8 cellular contexts compared by ENCODE assay signal in the genomic region with DNA sequence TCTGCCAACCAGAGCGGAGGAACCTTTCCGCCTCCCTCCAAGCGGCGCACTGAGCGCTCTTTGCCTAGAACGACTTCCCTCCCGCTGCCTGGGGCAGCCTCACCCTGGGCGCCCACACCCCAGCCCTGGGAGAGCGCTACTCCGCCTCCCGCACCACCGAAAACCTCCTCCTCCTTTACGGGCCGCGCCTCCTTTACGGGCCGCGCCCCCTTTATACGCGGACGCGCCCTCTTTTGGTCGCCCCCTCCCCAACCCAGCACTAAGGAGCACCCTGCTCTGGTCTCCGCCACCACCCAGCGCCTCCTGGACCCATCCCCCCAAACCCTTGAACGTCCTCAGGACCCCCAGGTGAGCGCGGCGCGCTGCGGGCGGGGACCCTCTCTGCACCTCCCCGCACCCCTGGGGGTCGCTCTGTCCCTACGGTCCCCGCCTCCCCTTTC. TPM values are rescaled to one million over a fixed set of nuclear protein-coding genes. Genes with fewer than 3 reads are reported as not detected.
DNase-seq lines count a peak whose midpoint lies in the region; ATAC-seq, FAIRE-seq and TF ChIP-seq lines count a peak whose summit lies in the region.

No MANE protein-coding gene starts in this region.

- H3K36me3 Mint-ChIP-seq in effector memory CD8-positive, alpha-beta T cell (ENCODE audit: insufficient read depth) = no peaks in the 10 kb centered on the region

- peak overlapping the region; percentile 63 for H3K4me2 ChIP-seq in SU-DHL-6 (ENCODE audit: low read depth, low read length, poor library complexity, severe bottlenecking)

- no peaks in the 10 kb centered on the region for H3K9me2 ChIP-seq in SU-DHL-6 (replicated peaks; ENCODE audit: insufficient read depth, low read length)

- H3K4me3 Mint-ChIP-seq in effector memory CD8-positive, alpha-beta T cell = peak overlapping the region; percentile 87 to 90

- H3K36me3 ChIP-seq in SU-DHL-6 (ENCODE audit: low read length) = no peaks in the 10 kb centered on the region

- TF ChIP-seq CTCF in SU-DHL-6 (IDR thresholded peaks at IDR 0.05; ENCODE audit: insufficient read depth, low read length, poor library complexity, severe bottlenecking) (peak; percentile 10), omental fat pad (IDR thresholded peaks at IDR 0.05) (no peak)

- H3K79me2 ChIP-seq in SU-DHL-6 (ENCODE audit: insufficient read depth, low read length) = peaks cover 8% of the 10 kb centered on the region; the same call in 1 of the 2 replicates

- no peaks in the 10 kb centered on the region for H3K9me3 ChIP-seq in SU-DHL-6 (ENCODE audit: insufficient read depth, low read length)

- peaks cover 34 to 59% of the 10 kb centered on the region in 2 donors for H3K27me3 Mint-ChIP-seq in effector memory CD8-positive, alpha-beta T cell

- H3K9ac ChIP-seq in SU-DHL-6 (ENCODE audit: low read length) = peak overlapping the region; percentile 82

- H3K9me3 Mint-ChIP-seq in effector memory CD8-positive, alpha-beta T cell = no peaks in the 10 kb centered on the region

- H3F3A ChIP-seq in SU-DHL-6 (ENCODE audit: insufficient read depth) = 0 out of 2 replicates have a peak, but pooled peaks cover 5% of the 10 kb centered on the region

- no peaks in the 10 kb centered on the region for H4K20me1 ChIP-seq in SU-DHL-6 (ENCODE audit: low read depth, low read length)

- peak overlapping the region; percentile 65 for H3K4me3 ChIP-seq in SU-DHL-6 (ENCODE audit: insufficient read depth, low read length, poor library complexity, severe bottlenecking)

- ATAC-seq in effector memory CD8-positive, alpha-beta T cell (replicated peaks) = peak; percentile 64
- ATAC-seq in omental fat pad (ENCODE audit: low FRiP score) = peak; percentile 72
- no peak for ATAC-seq in HG03139 (IDR thresholded peaks at IDR 0.05; ENCODE audit: unreplicated experiment)
- ATAC-seq in HG03025 (IDR thresholded peaks at IDR 0.05; ENCODE audit: low FRiP score, unreplicated experiment) = no peak
- ATAC-seq in GM19467 (IDR thresholded peaks at IDR 0.05; ENCODE audit: unreplicated experiment) = no peak

- DNase-seq in HTR-8/SVneo (ENCODE audit: insufficient read length, low spot score) (no peak), omental fat pad (ENCODE audit: low spot score) (no peak), OCI-M2 (lab: John Stamatoyannopoulos, UW; ENCODE audit: unreplicated experiment) (no peak)
- no peak for DNase-seq in effector memory CD8-positive, alpha-beta T cell

- no peaks in the 10 kb centered on the region for H3K27me3 ChIP-seq in SU-DHL-6 (ENCODE audit: low read length)

- H3K27ac Mint-ChIP-seq in effector memory CD8-positive, alpha-beta T cell = peak overlapping the region in 1 of 2 donors; percentile 65

- peaks cover 14 to 17% of the 10 kb centered on the region in 2 donors for H3K4me1 Mint-ChIP-seq in effector memory CD8-positive, alpha-beta T cell (ENCODE audit: low read depth in 2 of 2)

- H2AFZ ChIP-seq in SU-DHL-6 (ENCODE audit: low read depth, low read length, severe bottlenecking) = peak overlapping the region; percentile 49

- peak overlapping the region; percentile 75 for H3K27ac ChIP-seq in SU-DHL-6 (ENCODE audit: low read depth, low read length)

- FAIRE-seq in HTR-8/SVneo (lab: Jason Lieb, UNC) = peak; percentile 64

RNA-seq across cellular contexts. Expression of a gene that starts 0.6 kb away (rescaled TPM):
- total RNA-seq in omental fat pad = 10 to 100 TPM in 1 of 4 donors, 1 to 10 TPM in 3; 1.6 to 15.3 (median 6.3) TPM

Comparison
In these comparisons a context has a peak if more than half of its experiments do, and no peak if none do; other contexts are left out.
1. ATAC-seq: peak in effector memory CD8-positive, alpha-beta T cell (single experiment) and omental fat pad (single experiment); none in HG03139 (single experiment), HG03025 (single experiment) and GM19467 (single experiment).